ENCODE assay signal across 17 cellular contexts in the genomic region with DNA sequence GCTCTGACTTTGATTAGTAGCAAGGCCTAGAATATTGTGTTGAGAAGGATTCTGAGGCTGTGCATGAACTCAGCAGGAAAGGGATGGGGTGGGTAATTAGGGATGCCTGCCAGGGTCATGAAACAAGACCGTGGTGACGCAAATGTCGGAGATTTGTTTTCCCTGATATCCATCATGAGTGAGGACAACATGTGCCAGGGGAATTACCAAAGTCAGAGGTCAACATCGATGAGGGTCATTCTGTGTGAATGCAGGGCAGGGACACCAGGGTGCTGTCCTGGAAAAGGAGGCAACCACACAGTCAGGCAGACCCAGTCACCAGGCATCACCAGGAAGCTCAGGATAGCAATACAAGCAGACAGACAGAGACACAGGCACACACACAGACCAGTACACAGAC. TPM values are rescaled to one million over a fixed set of nuclear protein-coding genes. Genes with fewer than 3 reads are reported as not detected.
DNase-seq lines count a peak whose midpoint lies in the region; ATAC-seq and TF ChIP-seq lines count a peak whose summit lies in the region.
"Had no signal": no experiment of that assay in that cellular context is flagged by ENCODE, and none has a peak within 500 bp of the region (broad histone marks: within the 10 kb centered on the region; RNA-seq: fewer than 3 reads in every experiment).

No MANE protein-coding gene starts in this region.

- H2BK20ac ChIP-seq in IMR-90 (ENCODE audit: low read depth, low read length), result no peak overlapping the region

- in situ Hi-C loops in IMR-90 (cut with MboI; ENCODE audit: low sequenced_read_pairs), result no loop called here

- no TSS peak for BruUV-seq in IMR-90 (replicated peaks; lab: Mats Ljungman, UMichigan)

- H3K9me3 ChIP-seq in IMR-90 (ENCODE audit: control insufficient read depth, insufficient read depth, low read length) (no peaks in the 10 kb centered on the region), neural progenitor cell (ENCODE audit: low read depth) (no peaks in the 10 kb centered on the region)

- no peak overlapping the region for H4K5ac ChIP-seq in IMR-90 (ENCODE audit: low read depth, low read length)

- H3K79me1 ChIP-seq in IMR-90 (ENCODE audit: low read depth in 1 of 2, low read length in 2 of 2), result no peaks in the 10 kb centered on the region

- H3K36me3 ChIP-seq in IMR-90 (ENCODE audit: control insufficient read depth, insufficient read depth, low read length) (no peaks in the 10 kb centered on the region), neural progenitor cell (no peaks in the 10 kb centered on the region)

- H2AK9ac ChIP-seq in IMR-90 (replicated peaks; ENCODE audit: low read depth, low read length, poor library complexity), result no peak overlapping the region

- H3K4ac ChIP-seq in IMR-90 (ENCODE audit: low read depth, low read length), result no peak overlapping the region

- H2BK15ac ChIP-seq in IMR-90 (ENCODE audit: low read depth, low read length), result no peak overlapping the region

- H3K79me2 ChIP-seq in neural progenitor cell (ENCODE audit: low read depth), result no peaks in the 10 kb centered on the region

- H2AFZ ChIP-seq in IMR-90 (replicated peaks; ENCODE audit: low read length, poor library complexity) (peak overlapping the region; percentile 53), neural progenitor cell (replicated peaks) (no peak overlapping the region)

- H3K9ac ChIP-seq in IMR-90 (ENCODE audit: low read depth, low read length) (no peak overlapping the region), neural progenitor cell (no peak overlapping the region)

- H3K23ac ChIP-seq in IMR-90 (ENCODE audit: low read depth, low read length), result no peak overlapping the region

- TF ChIP-seq RAD21 in IMR-90 (IDR thresholded peaks at IDR 0.05; ENCODE audit: low read length), result no peak

- peak overlapping the region; percentile 76 for H3K27ac Mint-ChIP-seq in neural progenitor cell
- H3K27ac Mint-ChIP-seq: CD8-positive, alpha-beta memory T cell had no signal

- TF ChIP-seq POLR2A in IMR-90 (IDR thresholded peaks at IDR 0.05; ENCODE audit: low read depth, low read length), result no peak

- H4K20me1 ChIP-seq in IMR-90 (ENCODE audit: insufficient read depth, low read length), result no peaks in the 10 kb centered on the region
- no peaks in the 10 kb centered on the region for H4K20me1 ChIP-seq in neural progenitor cell (ENCODE audit: low read depth)

- POLR2A ChIA-PET in IMR-90 (lab: Charles Lee; ENCODE audit: unreplicated experiment), result no interaction called here

- no peak overlapping the region for H3K56ac ChIP-seq in IMR-90 (ENCODE audit: extremely low read depth, insufficient read depth, low read length)

- ATAC-seq in IMR-90 (ENCODE audit: low read depth), result no peak
- ATAC-seq in left ventricle myocardium superior, result peak; percentile 52

- no peaks in the 10 kb centered on the region for H3K27me3 Mint-ChIP-seq in neural progenitor cell (ENCODE audit: insufficient read depth, low read depth)

- intact Hi-C loops in IMR-90 (cut with micrococcal nuclease), result no loop called here
- intact Hi-C loops in left ventricle myocardium superior (cut with micrococcal nuclease), result no loop called here

- no peak overlapping the region for H3K14ac ChIP-seq in IMR-90 (replicated peaks; ENCODE audit: low read depth, low read length)

- 60% methylated on average over 3 of the region's 4 CpGs; no CpG with 5 or more reads in 1 of the 2 experiments for WGBS in IMR-90 (ENCODE audit: extremely low coverage in 2 of 2, insufficient read length in 1 of 2), 2 experiments

- H3K4me3 ChIP-seq in IMR-90 (ENCODE audit: insufficient read depth, low read depth, low read length) (no peak overlapping the region), neural progenitor cell (no peak overlapping the region)

- DNase-seq in IMR-90, result no peak
- peak; percentile 59 for DNase-seq in dermis blood vessel endothelial cell
- DNase-seq in left ventricle myocardium superior, result no peak
- no peak for DNase-seq in neural progenitor cell (ENCODE audit: low spot score)
- DNase-seq in activated T-cell treated with anti-CD3 and anti-CD28 coated beads, Interleukin-2, amount 50 U/mL, for 1 hour, result no peak
- DNase-seq in NCI-H2081 (lab: John Stamatoyannopoulos, UW), result no peak
- no peak for DNase-seq in activated CD4-positive, alpha-beta T cell treated with anti-CD3 and anti-CD28 coated beads, Interleukin-2, amount 50 U/mL, for 1 hour
- DNase-seq in T-helper 2 cell, result no peak
- DNase-seq: C1 segment of cervical spinal cord; CD8-positive, alpha-beta memory T cell; KG1; NCI-H1105 treated with DMSO at 0.1 percent for 48 hours; NCI-H1694; NCI-H510A; NCI-H774; OCI-M1; SHP77 treated with DMSO at 0.1 percent for 48 hours had no signal

- no peaks in the 10 kb centered on the region for H3F3A ChIP-seq in neural progenitor cell (ENCODE audit: low read depth)

- H3K4me2 ChIP-seq in IMR-90 (ENCODE audit: low read depth, low read length), result no peak overlapping the region
- H3K4me2 ChIP-seq in neural progenitor cell, result no peak overlapping the region

- H2BK5ac ChIP-seq in IMR-90 (ENCODE audit: low read depth, low read length, poor library complexity, severe bottlenecking), result no peak overlapping the region

- H3K18ac ChIP-seq in IMR-90 (ENCODE audit: low read depth, low read length), result no peak overlapping the region

- peaks cover 5% of the 10 kb centered on the region for H3K9me3 Mint-ChIP-seq in neural progenitor cell

- no peak overlapping the region for H2AK5ac ChIP-seq in IMR-90 (ENCODE audit: low read depth, low read length)

- H3K4me1 Mint-ChIP-seq in neural progenitor cell, result no peaks in the 10 kb centered on the region
- H3K4me1 Mint-ChIP-seq: CD8-positive, alpha-beta memory T cell had no signal

- dilution Hi-C loops in IMR-90 (cut with HindIII; ENCODE audit: low sequenced_read_pairs, unreplicated experiment), result no loop called here

- TF ChIP-seq CTCF in IMR-90 (conservative IDR thresholded peaks at IDR 0.05; ENCODE audit: low read depth, low read length) (no peak), neural progenitor cell (IDR thresholded peaks at IDR 0.05) (no peak)

- no peaks in the 10 kb centered on the region; the same call in 1 of the 2 replicates for H3K9me1 ChIP-seq in IMR-90 (ENCODE audit: insufficient read depth, low read length)

- H4K91ac ChIP-seq in IMR-90 (ENCODE audit: insufficient read depth, low read depth, low read length), result no peak overlapping the region

- H2BK120ac ChIP-seq in IMR-90 (ENCODE audit: low read depth, low read length), result no peak overlapping the region

- CTCF ChIA-PET in IMR-90 (lab: Yijun Ruan, JAX), result no interaction called here

- no peaks in the 10 kb centered on the region for H3K36me3 Mint-ChIP-seq in neural progenitor cell
- H3K36me3 Mint-ChIP-seq: CD8-positive, alpha-beta memory T cell had no signal

- peaks cover 7% of the 10 kb centered on the region; the same call in 1 of the 2 replicates for H3K27me3 ChIP-seq in IMR-90 (ENCODE audit: control insufficient read depth, insufficient read depth, low read length)
- H3K27me3 ChIP-seq in neural progenitor cell, result no peaks in the 10 kb centered on the region

- H3K27ac ChIP-seq in IMR-90 (ENCODE audit: insufficient read depth, low read length), result no peak overlapping the region
- no peak overlapping the region for H3K27ac ChIP-seq in neural progenitor cell

- H3K4me1 ChIP-seq in IMR-90 (ENCODE audit: control insufficient read depth, insufficient read depth, low read length) (no peaks in the 10 kb centered on the region), neural progenitor cell (no peaks in the 10 kb centered on the region)

- H3K4me3 Mint-ChIP-seq in neural progenitor cell, result no peak overlapping the region
- H3K4me3 Mint-ChIP-seq: CD8-positive, alpha-beta memory T cell had no signal

- no peak overlapping the region for H4K8ac ChIP-seq in IMR-90 (ENCODE audit: low read depth in 2 of 2, low read length in 2 of 2)

TF ChIP-seq in IMR-90, 13 proteins besides CTCF, POLR2A, EP300 and RAD21:
- no peak for TF ChIP-seq MAFK (IDR thresholded peaks at IDR 0.05; ENCODE audit: low read depth, low read length)
- no peak for TF ChIP-seq FOS (IDR thresholded peaks at IDR 0.05; ENCODE audit: low read depth, low read length)
- TF ChIP-seq CHD1 (IDR thresholded peaks at IDR 0.05; ENCODE audit: low read depth, low read length), result no peak
- TF ChIP-seq, protein P1, sequence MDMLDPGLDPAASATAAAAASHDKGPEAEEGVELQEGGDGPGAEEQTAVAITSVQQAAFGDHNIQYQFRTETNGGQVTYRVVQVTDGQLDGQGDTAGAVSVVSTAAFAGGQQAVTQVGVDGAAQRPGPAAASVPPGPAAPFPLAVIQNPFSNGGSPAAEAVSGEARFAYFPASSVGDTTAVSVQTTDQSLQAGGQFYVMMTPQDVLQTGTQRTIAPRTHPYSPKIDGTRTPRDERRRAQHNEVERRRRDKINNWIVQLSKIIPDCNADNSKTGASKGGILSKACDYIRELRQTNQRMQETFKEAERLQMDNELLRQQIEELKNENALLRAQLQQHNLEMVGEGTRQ (IDR thresholded peaks at IDR 0.05; ENCODE audit: low read depth, low read length), result no peak
- TF ChIP-seq MXI1 (IDR thresholded peaks at IDR 0.05; ENCODE audit: borderline replicate concordance, low read depth, low read length), result no peak
- TF ChIP-seq CEBPB (IDR thresholded peaks at IDR 0.05; ENCODE audit: low read depth, low read length), result no peak
- TF ChIP-seq NFE2L2 (IDR thresholded peaks at IDR 0.05; ENCODE audit: low read depth, low read length), result no peak
- no peak for TF ChIP-seq RCOR1 (IDR thresholded peaks at IDR 0.05; ENCODE audit: insufficient replicate concordance, low read length)
- TF ChIP-seq BHLHE40 (IDR thresholded peaks at IDR 0.05; ENCODE audit: low read depth, low read length), result no peak
- no peak for TF ChIP-seq RFX5 (IDR thresholded peaks at IDR 0.05; ENCODE audit: low read depth, low read length)
- TF ChIP-seq MAZ (IDR thresholded peaks at IDR 0.05; ENCODE audit: borderline replicate concordance, low read depth, low read length), result no peak
- TF ChIP-seq, protein P2, sequence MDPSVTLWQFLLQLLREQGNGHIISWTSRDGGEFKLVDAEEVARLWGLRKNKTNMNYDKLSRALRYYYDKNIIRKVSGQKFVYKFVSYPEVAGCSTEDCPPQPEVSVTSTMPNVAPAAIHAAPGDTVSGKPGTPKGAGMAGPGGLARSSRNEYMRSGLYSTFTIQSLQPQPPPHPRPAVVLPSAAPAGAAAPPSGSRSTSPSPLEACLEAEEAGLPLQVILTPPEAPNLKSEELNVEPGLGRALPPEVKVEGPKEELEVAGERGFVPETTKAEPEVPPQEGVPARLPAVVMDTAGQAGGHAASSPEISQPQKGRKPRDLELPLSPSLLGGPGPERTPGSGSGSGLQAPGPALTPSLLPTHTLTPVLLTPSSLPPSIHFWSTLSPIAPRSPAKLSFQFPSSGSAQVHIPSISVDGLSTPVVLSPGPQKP (IDR thresholded peaks at IDR 0.05; ENCODE audit: borderline replicate concordance, low read depth, low read length), result no peak
- no peak for TF ChIP-seq SMC3 (IDR thresholded peaks at IDR 0.05; ENCODE audit: low read depth, low read length)

RNA-seq across cellular contexts. Expression of a gene that starts 52.2 kb away (rescaled TPM):
- total RNA-seq in IMR-90 (2012; rRNA removed) (under 0.01 TPM in 2 replicates), dermis blood vessel endothelial cell (4.9 and 10.7 TPM in 2 replicates), left ventricle myocardium superior (11.6 TPM), neural progenitor cell (ENCODE audit: low replicate concordance) (0.07 and 0.09 TPM in 2 replicates)
- polyA plus RNA-seq in IMR-90 (2012; rRNA removed), result 1.2 and 1.5 TPM in 2 replicates
- 0.26 and 1.0 TPM in 2 replicates for polyA plus RNA-seq in IMR-90 (2012; cell fraction: cytosol; rRNA removed)
- polyA plus RNA-seq in IMR-90 (2012; cell fraction: nucleus; rRNA removed; ENCODE audit: low replicate concordance), result 1.7 TPM in 2 replicates
- total RNA-seq: CD8-positive, alpha-beta memory T cell had no signal
- polyA plus RNA-seq: CD8-positive, alpha-beta memory T cell had no signal
